In genomic region chr10:55867848-55868247, GRCh38 we compare ENCODE assay signal across 1 cellular context.
TF ChIP-seq lines count a peak whose summit lies in the region.

No MANE protein-coding gene starts in this region.

TF ChIP-seq in GM23338, 12 proteins besides CTCF, POLR2A, EP300 and RAD21 (continued from another document):
- no peak for TF ChIP-seq ETS1 (IDR thresholded peaks at IDR 0.05)
TF ChIP-seq in GM23338: peak in this region for 0.
